16 cellular contexts compared by ENCODE assay signal in genomic region chr3:52119826-52120225, GRCh38.
"Had no signal": no experiment of that assay in that cellular context is flagged by ENCODE, and none has a peak within 500 bp of the region (broad histone marks: within the 10 kb centered on the region; RNA-seq: fewer than 3 reads in every experiment).

No MANE protein-coding gene starts in this region.

- H3K4me3 Mint-ChIP-seq: activated naive CD8-positive, alpha-beta T cell treated with anti-CD3 and anti-CD28 coated beads, Interleukin-2, amount 10 ng/mL, durations not matched to agents 7 days and 5 days; nephron had no signal

- H3K27ac ChIP-seq: colonic mucosa, epithelial cell of prostate, prostate gland, right lobe of liver had no signal

- H3K4me1 ChIP-seq: colonic mucosa, prostate gland, right lobe of liver had no signal

- DNase-seq: activated CD4-positive, alpha-beta T cell treated with anti-CD3 and anti-CD28 coated beads, Interleukin-2, amount 50 U/mL, for 48 hours; activated CD4-positive, CD25-positive, alpha-beta regulatory T cell treated with anti-CD3 and anti-CD28 coated beads, Interleukin-2, amount 50 U/mL, for 72 hours; activated naive CD8-positive, alpha-beta T cell treated with anti-CD3 and anti-CD28 coated beads, Interleukin-2, amount 10 ng/mL, durations not matched to agents 7 days and 5 days; activated T-cell treated with anti-CD3 and anti-CD28 coated beads, Interleukin-2, amount 50 U/mL, for 48 hours; colonic mucosa; effector memory CD4-positive, alpha-beta T cell; left colon; mammary epithelial cell; stimulated activated CD4-positive, alpha-beta T cell treated with anti-CD3 and anti-CD28 coated beads, Interleukin-2, amount 100 ng/mL, for 24 hours; stimulated activated naive CD4-positive, alpha-beta T cell treated with Interleukin-2 at 50 U/mL for 16 hours had no signal

- ATAC-seq: left colon, mucosa of descending colon had no signal

- H3K9me3 ChIP-seq: colonic mucosa, mucosa of descending colon, prostate gland, right lobe of liver, upper lobe of left lung had no signal

- H3K27me3 Mint-ChIP-seq: activated naive CD8-positive, alpha-beta T cell treated with anti-CD3 and anti-CD28 coated beads, Interleukin-2, amount 10 ng/mL, durations not matched to agents 7 days and 5 days had no signal

- H3K9me3 Mint-ChIP-seq: activated naive CD8-positive, alpha-beta T cell treated with anti-CD3 and anti-CD28 coated beads, Interleukin-2, amount 10 ng/mL, durations not matched to agents 7 days and 5 days; nephron had no signal

- H3K4me3 ChIP-seq: colonic mucosa, mucosa of descending colon, prostate gland, right lobe of liver, upper lobe of left lung had no signal

- H3K27me3 ChIP-seq: colonic mucosa, right lobe of liver, upper lobe of left lung had no signal

- H3K36me3 ChIP-seq: colonic mucosa, prostate gland, right lobe of liver, upper lobe of left lung had no signal
